Comparison of ENCODE assay signal across 20 cellular contexts in the genomic region with DNA sequence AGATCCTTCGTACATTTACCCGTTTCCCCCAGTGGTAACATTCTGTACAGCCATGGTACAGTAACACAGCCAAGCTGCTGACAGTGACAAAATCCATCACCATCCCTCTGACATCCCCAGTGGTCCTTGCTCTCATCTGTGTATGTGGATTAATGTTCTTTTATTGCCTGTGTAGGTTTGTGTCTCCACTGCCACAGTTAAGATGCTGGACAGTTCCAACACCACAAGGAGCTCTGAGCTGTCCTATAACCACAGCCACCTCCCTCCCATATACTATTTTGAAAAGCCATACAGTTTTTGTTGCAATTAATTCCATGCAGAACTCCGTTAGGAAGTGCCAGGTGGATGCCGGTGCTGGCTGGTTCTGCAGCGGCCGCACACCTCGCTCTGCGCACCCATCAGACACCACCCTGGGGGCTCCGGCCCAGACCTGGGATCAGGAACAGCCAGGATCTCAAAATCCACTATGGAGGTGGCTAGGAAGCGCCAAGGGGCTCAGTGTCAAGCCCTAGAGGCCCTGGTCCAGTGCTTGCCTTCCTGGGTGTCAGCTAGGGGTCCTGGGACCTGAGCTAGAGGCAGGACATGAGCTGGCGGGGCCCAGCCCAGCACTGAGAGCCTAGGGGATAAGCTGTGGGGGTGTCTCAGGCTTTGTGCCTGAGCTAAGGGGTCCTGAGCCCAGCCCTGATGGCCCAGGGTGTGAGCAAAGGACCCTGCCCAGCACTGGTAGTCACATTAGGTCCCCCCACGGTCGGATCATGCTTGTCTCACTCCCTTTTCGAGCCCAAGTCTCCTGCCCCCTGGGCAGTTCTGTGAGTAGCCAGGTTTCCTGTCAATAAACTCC.
DNase-seq lines count a peak whose midpoint lies in the region; ATAC-seq and TF ChIP-seq lines count a peak whose summit lies in the region.
"Had no signal": no experiment of that assay in that cellular context is flagged by ENCODE, and none has a peak within 500 bp of the region (broad histone marks: within the 10 kb centered on the region; RNA-seq: fewer than 3 reads in every experiment).

No MANE protein-coding gene starts in this region.

- TF ChIP-seq EP300 in sigmoid colon (IDR thresholded peaks at IDR 0.05) = no peak

- no peak overlapping the region for H3K23ac ChIP-seq in mesendoderm (ENCODE audit: low read length)

- POLR2A ChIA-PET in activated naive CD8-positive, alpha-beta T cell treated with anti-CD3 and anti-CD28 coated beads, Interleukin-2, amount 10 ng/mL, durations not matched to agents 7 days and 5 days (lab: Charles Lee) = no interaction called here
- POLR2A ChIA-PET in CD4-positive, alpha-beta T cell (lab: Charles Lee) = no interaction called here

- CTCF ChIA-PET in CD4-positive, alpha-beta T cell (lab: Charles Lee) = no interaction called here

- intact Hi-C loops in sigmoid colon (cut with DNase I) = no loop called here
- intact Hi-C loops in CD4-positive, alpha-beta T cell (cut with DNase I, micrococcal nuclease) = no loop called here

- no peaks in the 10 kb centered on the region for H3K79me2 ChIP-seq in mesendoderm (ENCODE audit: control insufficient read depth, insufficient read depth, low read length)

- H3K27ac ChIP-seq in mesendoderm (ENCODE audit: low read depth, low read length) = no peak overlapping the region
- H3K27ac ChIP-seq in sigmoid colon = no peak overlapping the region
- H3K27ac ChIP-seq in CD4-positive, alpha-beta T cell (ENCODE audit: low read depth, low read length) = no peak overlapping the region

- H3K9me3 Mint-ChIP-seq in activated naive CD8-positive, alpha-beta T cell treated with anti-CD3 and anti-CD28 coated beads, Interleukin-2, amount 10 ng/mL, durations not matched to agents 7 days and 5 days = no peaks in the 10 kb centered on the region
- no peaks in the 10 kb centered on the region for H3K9me3 Mint-ChIP-seq in activated naive CD8-positive, alpha-beta T cell treated with anti-CD3 and anti-CD28 coated beads, Interleukin-2, amount 50 U/mL, for 24 hours
- no peaks in the 10 kb centered on the region for H3K9me3 Mint-ChIP-seq in CD4-positive, alpha-beta T cell
- H3K9me3 Mint-ChIP-seq: CD14-positive monocyte had no signal

- ATAC-seq in activated naive CD8-positive, alpha-beta T cell treated with anti-CD3 and anti-CD28 coated beads, Interleukin-2, amount 10 ng/mL, durations not matched to agents 7 days and 5 days (ENCODE audit: low read depth) = no peak
- no peak for ATAC-seq in activated naive CD8-positive, alpha-beta T cell treated with anti-CD3 and anti-CD28 coated beads, Interleukin-2, amount 50 U/mL, for 24 hours
- no peak for ATAC-seq in CD4-positive, alpha-beta T cell (ENCODE audit: poor library complexity)

- no peak overlapping the region for H4K5ac ChIP-seq in mesendoderm (ENCODE audit: low read length)

- no peak overlapping the region for H2BK15ac ChIP-seq in mesendoderm (replicated peaks; ENCODE audit: low read depth)

- H3K9ac ChIP-seq in adipocyte (ENCODE audit: low read length) (no peak overlapping the region), mesendoderm (ENCODE audit: low read length) (no peak overlapping the region)

- no peak overlapping the region for H3K4me2 ChIP-seq in mesendoderm (ENCODE audit: low read length)

- H3K4me1 ChIP-seq in adipocyte (ENCODE audit: control insufficient read depth, insufficient read depth, low read length) = no peaks in the 10 kb centered on the region
- H3K4me1 ChIP-seq in mesendoderm (ENCODE audit: control insufficient read depth, low read depth, low read length) = no peaks in the 10 kb centered on the region
- peaks cover 0 to 23% (median 3%) of the 10 kb centered on the region in 4 donors for H3K4me1 ChIP-seq in sigmoid colon

- no peaks in the 10 kb centered on the region for H3K79me1 ChIP-seq in mesendoderm (ENCODE audit: low read length)

- no peak overlapping the region for H2BK120ac ChIP-seq in mesendoderm (ENCODE audit: low read depth, low read length)

- no peaks in the 10 kb centered on the region for H3K9me3 ChIP-seq in adipocyte (ENCODE audit: control insufficient read depth, low read length)
- H3K9me3 ChIP-seq in sigmoid colon = no peaks in the 10 kb centered on the region
- no peaks in the 10 kb centered on the region for H3K9me3 ChIP-seq in CD4-positive, alpha-beta T cell (ENCODE audit: control insufficient read depth, low read length)

- WGBS in mesendoderm (ENCODE audit: extremely low coverage, insufficient coverage, low lambda C conversion rate) = no CpG with 5 or more reads among the region's 14 CpGs
- 86 to 87% methylated on average over 14 of the region's 14 CpGs for WGBS in sigmoid colon, 2 donors

- peak overlapping the region; percentile 44 for H3K56ac ChIP-seq in mesendoderm (ENCODE audit: low read length)

- no peak overlapping the region for H3K4me3 ChIP-seq in adipocyte (ENCODE audit: low read length)
- H3K4me3 ChIP-seq in mesendoderm (ENCODE audit: low read length) = no peak overlapping the region
- no peak overlapping the region for H3K4me3 ChIP-seq in sigmoid colon

- H3K27me3 ChIP-seq in adipocyte (replicated peaks; ENCODE audit: control insufficient read depth, insufficient read depth, low read length) (peaks cover 63% of the 10 kb centered on the region), mesendoderm (ENCODE audit: insufficient read depth, low read length, poor library complexity) (no peaks in the 10 kb centered on the region), sigmoid colon (no peaks in the 10 kb centered on the region)
- no peaks in the 10 kb centered on the region for H3K27me3 ChIP-seq in CD4-positive, alpha-beta T cell (ENCODE audit: control insufficient read depth, insufficient read depth, low read length)

- no peak overlapping the region for H3K4me3 Mint-ChIP-seq in activated naive CD8-positive, alpha-beta T cell treated with anti-CD3 and anti-CD28 coated beads, Interleukin-2, amount 10 ng/mL, durations not matched to agents 7 days and 5 days
- no peak overlapping the region for H3K4me3 Mint-ChIP-seq in activated naive CD8-positive, alpha-beta T cell treated with anti-CD3 and anti-CD28 coated beads, Interleukin-2, amount 50 U/mL, for 24 hours
- H3K4me3 Mint-ChIP-seq in CD4-positive, alpha-beta T cell = no peak overlapping the region
- H3K4me3 Mint-ChIP-seq: B cell, CD14-positive monocyte had no signal

- DNase-seq in activated naive CD8-positive, alpha-beta T cell treated with anti-CD3 and anti-CD28 coated beads, Interleukin-2, amount 10 ng/mL, durations not matched to agents 7 days and 5 days = no peak
- no peak for DNase-seq in activated naive CD8-positive, alpha-beta T cell treated with anti-CD3 and anti-CD28 coated beads, Interleukin-2, amount 50 U/mL, for 24 hours
- peak; percentile 10 for DNase-seq in adipocyte (ENCODE audit: low read depth)
- DNase-seq in mesendoderm = no peak
- DNase-seq in sigmoid colon = peak; percentile 35
- DNase-seq in effector CD8-positive, alpha-beta T cell (lab: John Stamatoyannopoulos, UW) = no peak
- DNase-seq in CD4-positive, alpha-beta T cell = no peak
- no peak for DNase-seq in NCI-H2171 treated with DMSO at 0.1 percent for 48 hours (lab: John Stamatoyannopoulos, UW)
- DNase-seq: DMS53, GDM1, KG1, NCI-H1092, NCI-H146, NCI-H2029 treated with DMSO at 0.1 percent for 48 hours, NCI-H2171, NCI-H524 treated with DMSO at 0.1 percent for 48 hours, OCI-M1, Right ventricle myocardium superior had no signal

- TF ChIP-seq CTCF in sigmoid colon (IDR thresholded peaks at IDR 0.05) = no peak
- TF ChIP-seq CTCF in CD4-positive, alpha-beta T cell (IDR thresholded peaks at IDR 0.05) = no peak

- H4K8ac ChIP-seq in mesendoderm (ENCODE audit: low read depth, low read length) = no peak overlapping the region

- H3K36me3 ChIP-seq in adipocyte (ENCODE audit: control insufficient read depth, insufficient read depth, low read length, severe bottlenecking) = no peaks in the 10 kb centered on the region
- no peaks in the 10 kb centered on the region for H3K36me3 ChIP-seq in mesendoderm (ENCODE audit: control insufficient read depth, insufficient read depth, low read length)
- no peaks in the 10 kb centered on the region for H3K36me3 ChIP-seq in sigmoid colon

- H3K18ac ChIP-seq in mesendoderm (ENCODE audit: low read length) = no peak overlapping the region

- H3K4me1 Mint-ChIP-seq in activated naive CD8-positive, alpha-beta T cell treated with anti-CD3 and anti-CD28 coated beads, Interleukin-2, amount 10 ng/mL, durations not matched to agents 7 days and 5 days = no peaks in the 10 kb centered on the region
- no peaks in the 10 kb centered on the region for H3K4me1 Mint-ChIP-seq in activated naive CD8-positive, alpha-beta T cell treated with anti-CD3 and anti-CD28 coated beads, Interleukin-2, amount 50 U/mL, for 24 hours
- H3K4me1 Mint-ChIP-seq in CD4-positive, alpha-beta T cell (ENCODE audit: low read depth) = no peaks in the 10 kb centered on the region
- H3K4me1 Mint-ChIP-seq: B cell, CD14-positive monocyte had no signal

- no peaks in the 10 kb centered on the region for H3K27me3 Mint-ChIP-seq in activated naive CD8-positive, alpha-beta T cell treated with anti-CD3 and anti-CD28 coated beads, Interleukin-2, amount 10 ng/mL, durations not matched to agents 7 days and 5 days
- peaks cover 5% of the 10 kb centered on the region for H3K27me3 Mint-ChIP-seq in activated naive CD8-positive, alpha-beta T cell treated with anti-CD3 and anti-CD28 coated beads, Interleukin-2, amount 50 U/mL, for 24 hours
- peaks cover 5% of the 10 kb centered on the region for H3K27me3 Mint-ChIP-seq in CD4-positive, alpha-beta T cell

- H3K27ac Mint-ChIP-seq in activated naive CD8-positive, alpha-beta T cell treated with anti-CD3 and anti-CD28 coated beads, Interleukin-2, amount 10 ng/mL, durations not matched to agents 7 days and 5 days = peak overlapping the region; percentile 30
- H3K27ac Mint-ChIP-seq in activated naive CD8-positive, alpha-beta T cell treated with anti-CD3 and anti-CD28 coated beads, Interleukin-2, amount 50 U/mL, for 24 hours = no peak overlapping the region
- no peak overlapping the region for H3K27ac Mint-ChIP-seq in CD4-positive, alpha-beta T cell
- H3K27ac Mint-ChIP-seq: B cell had no signal

- H2AK5ac ChIP-seq in mesendoderm (ENCODE audit: low read length) = no peak overlapping the region

- H3K36me3 Mint-ChIP-seq in activated naive CD8-positive, alpha-beta T cell treated with anti-CD3 and anti-CD28 coated beads, Interleukin-2, amount 10 ng/mL, durations not matched to agents 7 days and 5 days = no peaks in the 10 kb centered on the region
- no peaks in the 10 kb centered on the region for H3K36me3 Mint-ChIP-seq in activated naive CD8-positive, alpha-beta T cell treated with anti-CD3 and anti-CD28 coated beads, Interleukin-2, amount 50 U/mL, for 24 hours (ENCODE audit: low read depth)
- no peaks in the 10 kb centered on the region for H3K36me3 Mint-ChIP-seq in CD4-positive, alpha-beta T cell (ENCODE audit: low read depth)
- H3K36me3 Mint-ChIP-seq: CD14-positive monocyte had no signal

- H3K4ac ChIP-seq in mesendoderm (ENCODE audit: low read depth, low read length) = no peak overlapping the region

- no peak for TF ChIP-seq POLR2A in sigmoid colon (IDR thresholded peaks at IDR 0.05)

- H2BK5ac ChIP-seq in mesendoderm (ENCODE audit: low read length) = no peak overlapping the region

Comparison
In these comparisons a context has a peak if more than half of its experiments do, and no peak if none do; other contexts are left out.
1. DNase-seq: peak in adipocyte (single experiment) and sigmoid colon (single experiment); none in activated naive CD8-positive, alpha-beta T cell treated with anti-CD3 and anti-CD28 coated beads, Interleukin-2, amount 10 ng/mL, durations not matched to agents 7 days and 5 days (single experiment), activated naive CD8-positive, alpha-beta T cell treated with anti-CD3 and anti-CD28 coated beads, Interleukin-2, amount 50 U/mL, for 24 hours (single experiment), mesendoderm (single experiment), effector CD8-positive, alpha-beta T cell (single experiment), CD4-positive, alpha-beta T cell (0 of 10) and NCI-H2171 treated with DMSO at 0.1 percent for 48 hours (single experiment).